Comparison of ENCODE assay signal across 8 cellular contexts in genomic region chr6:2744206-2744771, GRCh38. TPM values are rescaled to one million over a fixed set of nuclear protein-coding genes. Genes with fewer than 3 reads are reported as not detected.
DNase-seq lines count a peak whose midpoint lies in the region; ATAC-seq and TF ChIP-seq lines count a peak whose summit lies in the region.

No MANE protein-coding gene starts in this region.

- DNase-seq in HT-29 (ENCODE audit: low spot score): peak; percentile 52
- DNase-seq in PC-3: peak; percentile 53
- peak; percentile 17 for DNase-seq in fibroblast of villous mesenchyme (ENCODE audit: low read depth)
- peak; percentile 73 to 83 for DNase-seq in gastrocnemius medialis
- DNase-seq in COLO829 (ENCODE audit: low spot score): no peak
- no peak for DNase-seq in activated CD4-positive, alpha-beta memory T cell treated with anti-CD3 and anti-CD28 coated beads for 36 hours
- DNase-seq in prostate gland (ENCODE audit: low spot score): no peak

- H2AFZ ChIP-seq in PC-3 (ENCODE audit: low read length): peak overlapping the region; percentile 43; the same call in 1 of the 2 replicates

- no peak overlapping the region for H3K27ac Mint-ChIP-seq in activated CD4-positive, alpha-beta memory T cell treated with anti-CD3 and anti-CD28 coated beads for 36 hours

- no peak overlapping the region for H3K9ac ChIP-seq in PC-3 (ENCODE audit: low read length)

- POLR2A ChIA-PET in PC-3 (lab: Charles Lee; ENCODE audit: unreplicated experiment): no interaction called here
- POLR2A ChIA-PET in activated CD4-positive, alpha-beta memory T cell treated with anti-CD3 and anti-CD28 coated beads for 36 hours (lab: Charles Lee): no interaction called here

- H3K4me3 ChIP-seq in PC-3 (ENCODE audit: low read length) (no peak overlapping the region), fibroblast of villous mesenchyme (ENCODE audit: low read depth, low read length) (no peak overlapping the region), gastrocnemius medialis (peak overlapping the region; percentile 3 to 56 (median 18)), prostate gland (no peak overlapping the region)

- in situ Hi-C loops in gastrocnemius medialis (cut with MboI; ENCODE audit: low sequenced_read_pairs in 4 of 4): loop anchor here in 1 of 4 donors (25.0 kb wide), 1 partner anchor 1157 kb away; no protein-coding TSS in a partner anchor

- H3K9me2 ChIP-seq in PC-3 (replicated peaks; ENCODE audit: low read length): no peaks in the 10 kb centered on the region

- TF ChIP-seq CTCF in PC-3 (conservative IDR thresholded peaks at IDR 0.05; ENCODE audit: low read depth, low read length) (peak; percentile 64), fibroblast of villous mesenchyme (IDR thresholded peaks at IDR 0.05; ENCODE audit: insufficient read depth, low read depth, low read length) (peak; percentile 34), gastrocnemius medialis (IDR thresholded peaks at IDR 0.05 in 4 of 5, conservative IDR thresholded peaks at IDR 0.05 in 1 of 5) (peak; percentile 15 to 41 (median 29)), prostate gland (IDR thresholded peaks at IDR 0.05) (peak in 2 of 4 experiments; percentile 28 to 32)

- CTCF ChIA-PET in PC-3 (lab: Charles Lee): no interaction called here
- CTCF ChIA-PET in activated CD4-positive, alpha-beta memory T cell treated with anti-CD3 and anti-CD28 coated beads for 36 hours (lab: Charles Lee): no interaction called here

- H3K79me2 ChIP-seq in PC-3 (ENCODE audit: low read length): no peaks in the 10 kb centered on the region

- peaks cover 3% of the 10 kb centered on the region for H3K27me3 Mint-ChIP-seq in activated CD4-positive, alpha-beta memory T cell treated with anti-CD3 and anti-CD28 coated beads for 36 hours

- no peaks in the 10 kb centered on the region for H4K20me1 ChIP-seq in PC-3 (ENCODE audit: low read length)

- no peaks in the 10 kb centered on the region for H3F3A ChIP-seq in PC-3 (ENCODE audit: low read length, unreplicated experiment)

- ATAC-seq in PC-3 (peak; percentile 74), gastrocnemius medialis (peak; percentile 61 to 64), GM21526 (IDR thresholded peaks at IDR 0.05; ENCODE audit: low FRiP score, unreplicated experiment) (no peak)

- intact Hi-C loops in PC-3 (cut with micrococcal nuclease): loop anchor here (2.0 kb wide), 1 partner anchor 1147 kb away; no protein-coding TSS in a partner anchor
- intact Hi-C loops in gastrocnemius medialis (cut with DNase I; ENCODE audit: low total_unique reads): loop anchor here (5.0 kb wide), 1 partner anchor 112 kb away; no protein-coding TSS in a partner anchor
- intact Hi-C loops in activated CD4-positive, alpha-beta memory T cell treated with anti-CD3 and anti-CD28 coated beads for 36 hours (cut with micrococcal nuclease): no loop called here
- intact Hi-C loops in prostate gland (cut with DNase I): no loop called here

- H3K4me2 ChIP-seq in PC-3 (ENCODE audit: low read length): no peak overlapping the region

- no peaks in the 10 kb centered on the region for H3K4me1 Mint-ChIP-seq in activated CD4-positive, alpha-beta memory T cell treated with anti-CD3 and anti-CD28 coated beads for 36 hours (ENCODE audit: low read depth)

- H3K27me3 ChIP-seq in PC-3 (ENCODE audit: low read length) (no peaks in the 10 kb centered on the region), gastrocnemius medialis (no peaks in the 10 kb centered on the region), prostate gland (replicated peaks; ENCODE audit: insufficient read depth) (no peaks in the 10 kb centered on the region)

- no TSS peak for BruUV-seq in PC-3 (replicated peaks; lab: Mats Ljungman, UMichigan)

- 22% methylated on average over 9 of the region's 9 CpGs for WGBS in prostate gland

- H3K36me3 ChIP-seq in PC-3 (ENCODE audit: low read depth, low read length): no peaks in the 10 kb centered on the region
- no peaks in the 10 kb centered on the region for H3K36me3 ChIP-seq in gastrocnemius medialis
- H3K36me3 ChIP-seq in prostate gland: no peaks in the 10 kb centered on the region

- H3K4me1 ChIP-seq in PC-3 (ENCODE audit: insufficient read depth, low read length) (peaks cover 5% of the 10 kb centered on the region; the same call in 1 of the 2 replicates), gastrocnemius medialis (peaks cover 29 to 33% of the 10 kb centered on the region in 2 donors), prostate gland (replicated peaks) (peaks cover 4% of the 10 kb centered on the region)

- TF ChIP-seq POLR2A in gastrocnemius medialis (IDR thresholded peaks at IDR 0.05) (no peak), prostate gland (IDR thresholded peaks at IDR 0.05) (no peak)

- no peak overlapping the region for H3K27ac ChIP-seq in PC-3 (ENCODE audit: low read length)
- peak overlapping the region; percentile 38 to 76 (median 68) for H3K27ac ChIP-seq in gastrocnemius medialis
- peak overlapping the region in 1 of 2 donors; percentile 22 for H3K27ac ChIP-seq in prostate gland

- no peaks in the 10 kb centered on the region for H3K9me3 Mint-ChIP-seq in activated CD4-positive, alpha-beta memory T cell treated with anti-CD3 and anti-CD28 coated beads for 36 hours

- no peak overlapping the region for H3K4me3 Mint-ChIP-seq in activated CD4-positive, alpha-beta memory T cell treated with anti-CD3 and anti-CD28 coated beads for 36 hours

- H3K9me3 ChIP-seq in PC-3 (ENCODE audit: low read length) (no peaks in the 10 kb centered on the region), gastrocnemius medialis (no peaks in the 10 kb centered on the region), prostate gland (no peaks in the 10 kb centered on the region)

- no peaks in the 10 kb centered on the region for H3K36me3 Mint-ChIP-seq in activated CD4-positive, alpha-beta memory T cell treated with anti-CD3 and anti-CD28 coated beads for 36 hours

RNA-seq across cellular contexts. Expression of gene MYLK4, which starts 6.4 kb away (rescaled TPM):
- 0.03 and 0.08 TPM in 2 replicates for total RNA-seq in HT-29 (2014; rRNA removed; shearing (Covaris generic))
- total RNA-seq in PC-3 (2014; rRNA removed) (0.11 and 0.23 TPM in 2 replicates), fibroblast of villous mesenchyme (0.43 and 0.64 TPM in 2 replicates), gastrocnemius medialis (10 to 100 TPM in 3 of 4 donors, 1 to 10 TPM in 1; 2.4 to 46.7 (median 26.9) TPM), prostate gland (under 1 TPM; 0.46 to 0.97 TPM)
- total RNA-seq in activated CD4-positive, alpha-beta memory T cell treated with anti-CD3 and anti-CD28 coated beads for 36 hours: under 1 TPM; 0.05 to 0.07 TPM

RNA-seq across cellular contexts. Expression of gene WRNIP1, which starts 20.9 kb away (rescaled TPM):
- total RNA-seq in HT-29 (2014; rRNA removed; shearing (Covaris generic)): 92.6 and 103 TPM in 2 replicates
- total RNA-seq in PC-3 (2014; rRNA removed) (92.2 and 114 TPM in 2 replicates), fibroblast of villous mesenchyme (35.1 and 38.0 TPM in 2 replicates), gastrocnemius medialis (10 to 100 TPM; 51.9 to 66.0 (median 57.3) TPM), prostate gland (10 to 100 TPM; 89.6 to 90.0 TPM)
- total RNA-seq in activated CD4-positive, alpha-beta memory T cell treated with anti-CD3 and anti-CD28 coated beads for 36 hours: 10 to 100 TPM; 32.7 to 32.8 TPM

Comparison
In these comparisons a context has a peak if more than half of its experiments do, and no peak if none do; other contexts are left out.
1. DNase-seq: peak in HT-29 (single experiment), PC-3 (single experiment), fibroblast of villous mesenchyme (single experiment) and gastrocnemius medialis (2 of 2); none in COLO829 (single experiment), activated CD4-positive, alpha-beta memory T cell treated with anti-CD3 and anti-CD28 coated beads for 36 hours (single experiment) and prostate gland (single experiment).
2. H3K4me3 ChIP-seq: peak in gastrocnemius medialis (4 of 4); none in PC-3 (single experiment), fibroblast of villous mesenchyme (single experiment) and prostate gland (0 of 2).
3. intact Hi-C loops: an anchor here in PC-3 (2.0 kb wide) and gastrocnemius medialis (5.0 kb wide); none called in activated CD4-positive, alpha-beta memory T cell treated with anti-CD3 and anti-CD28 coated beads for 36 hours and prostate gland.